ENCODE assay signal across 8 cellular contexts in the genomic region with DNA sequence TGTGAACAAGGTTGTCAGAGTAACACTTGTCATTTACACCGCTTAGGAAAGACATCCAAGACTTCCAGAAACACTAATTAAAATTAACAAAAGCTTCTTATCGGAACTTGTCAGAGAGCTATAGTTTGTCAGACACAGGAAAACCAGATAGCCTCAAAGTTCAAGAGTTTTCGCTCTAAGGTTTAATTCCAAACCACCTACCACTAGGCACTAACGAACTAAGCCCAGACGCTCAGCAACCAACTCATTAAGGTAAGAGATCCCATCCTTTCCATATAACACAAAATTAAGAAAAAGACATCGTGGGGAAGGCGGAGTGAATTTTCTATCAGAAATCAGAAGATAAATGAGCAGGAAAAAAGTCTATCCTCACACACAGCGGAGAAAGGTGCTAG. TPM values are rescaled to one million over a fixed set of nuclear protein-coding genes. Genes with fewer than 3 reads are reported as not detected.
DNase-seq lines count a peak whose midpoint lies in the region; TF ChIP-seq lines count a peak whose summit lies in the region.

No MANE protein-coding gene starts in this region.

- no peaks in the 10 kb centered on the region for H4K20me1 ChIP-seq in PC-9 (ENCODE audit: insufficient read depth)

- H3K4me3 Mint-ChIP-seq in HFFc6: peak overlapping the region; percentile 100

- POLR2A ChIA-PET in PC-9 (lab: Charles Lee; ENCODE audit: unreplicated experiment): no interaction called here

- H3F3A ChIP-seq in PC-9 (ENCODE audit: insufficient read depth, low read depth): no peaks in the 10 kb centered on the region

- H3K36me3 ChIP-seq in PC-9 (ENCODE audit: low read depth): no peaks in the 10 kb centered on the region
- peaks cover 13% of the 10 kb centered on the region for H3K36me3 ChIP-seq in neuron (ENCODE audit: insufficient read depth, low read length)

- H3K4me1 Mint-ChIP-seq in HFFc6 (ENCODE audit: low read depth): peaks cover 31% of the 10 kb centered on the region

- peak overlapping the region; percentile 91 for H3K4me2 ChIP-seq in PC-9

- peak overlapping the region; percentile 8; the same call in 1 of the 2 replicates for H3K27ac ChIP-seq in PC-9

- H3K79me2 ChIP-seq in PC-9 (ENCODE audit: low read depth): peaks cover 81% of the 10 kb centered on the region

- H3K9me2 ChIP-seq in PC-9 (ENCODE audit: insufficient read depth): no peaks in the 10 kb centered on the region

- intact Hi-C loops in PC-9 (cut with micrococcal nuclease; ENCODE audit: unreplicated experiment): loop anchor here (2.0 kb wide), 1 partner anchor 302 kb away; a partner anchor contains a TSS

- DNase-seq in SIG-M5 treated with dmso at 0.1 percent for 504 hours (lab: John Stamatoyannopoulos, UW; ENCODE audit: unreplicated experiment) (peak; percentile 31), SIG-M5 (lab: John Stamatoyannopoulos, UW) (no peak), HFFc6 (no peak), PC-9 (no peak), epithelial cell of esophagus (ENCODE audit: low read depth) (peak; percentile 13), inferior parietal cortex (ENCODE audit: extremely low spot score) (no peak)
- DNase-seq in activated CD8-positive, alpha-beta memory T cell treated with anti-CD3 and anti-CD28 coated beads, Interleukin-2, amount 50 U/mL, for 4 hours: no peak

- H3K9me3 Mint-ChIP-seq in HFFc6: no peaks in the 10 kb centered on the region

- peaks cover 32% of the 10 kb centered on the region for H3K4me1 ChIP-seq in PC-9 (replicated peaks; ENCODE audit: insufficient read depth)
- H3K4me1 ChIP-seq in neuron (ENCODE audit: insufficient read depth, low read length): peaks cover 23% of the 10 kb centered on the region

- peak overlapping the region; percentile 94 for H3K27ac Mint-ChIP-seq in HFFc6

- no TSS peak for BruUV-seq in PC-9 (replicated peaks; lab: Mats Ljungman, UMichigan)

- peaks cover 2% of the 10 kb centered on the region; the same call in 1 of the 2 replicates for H3K27me3 Mint-ChIP-seq in HFFc6 (ENCODE audit: insufficient read depth)

- TF ChIP-seq CTCF in HFFc6 (IDR thresholded peaks at IDR 0.05) (no peak), PC-9 (conservative IDR thresholded peaks at IDR 0.05) (no peak), epithelial cell of esophagus (IDR thresholded peaks at IDR 0.05; ENCODE audit: insufficient read depth, low read depth, low read length, missing control alignments) (no peak)

- no peaks in the 10 kb centered on the region; the same call in 1 of the 2 replicates for H3K36me3 Mint-ChIP-seq in HFFc6 (ENCODE audit: low read depth)

- no peaks in the 10 kb centered on the region for H3K9me3 ChIP-seq in PC-9 (ENCODE audit: insufficient read depth, low read depth)
- peaks cover 3% of the 10 kb centered on the region for H3K9me3 ChIP-seq in neuron (ENCODE audit: low read length)

- H3K27me3 ChIP-seq in PC-9 (ENCODE audit: insufficient read depth, low read depth) (no peaks in the 10 kb centered on the region), neuron (ENCODE audit: insufficient read depth, low read length) (no peaks in the 10 kb centered on the region)

- H3K4me3 ChIP-seq in PC-9: peak overlapping the region; percentile 86
- H3K4me3 ChIP-seq in epithelial cell of esophagus (ENCODE audit: low read length): peak overlapping the region; percentile 95
- peak overlapping the region; percentile 90 for H3K4me3 ChIP-seq in neuron (ENCODE audit: low read length)

- H2AFZ ChIP-seq in PC-9: peak overlapping the region; percentile 98
- peak overlapping the region; percentile 60 for H2AFZ ChIP-seq in neuron (ENCODE audit: low read depth, low read length)

- CTCF ChIA-PET in PC-9 (lab: Charles Lee): interaction anchor here (0.6 kb wide), 1 partner anchor 304 kb away, joined by 4 read pairs; no protein-coding TSS in a partner anchor

RNA-seq across cellular contexts. Expression of a gene that starts 0.4 kb away (rescaled TPM):
- total RNA-seq in HFFc6 (2021; fragmentation: NEBNext Ultra II Directional; extraction: Animal tissue kit (Norgen Biotek cat#: 25700)): 10 to 100 TPM; 11.5 to 18.3 (median 14.5) TPM
- 37.8 and 41.9 TPM in 2 replicates for total RNA-seq in PC-9 (2021)

RNA-seq across cellular contexts. Expression of a gene that starts 0.6 kb away (rescaled TPM):
- total RNA-seq in HFFc6 (2021; fragmentation: NEBNext Ultra II Directional; extraction: Animal tissue kit (Norgen Biotek cat#: 25700)): 10 to 100 TPM; 11.0 to 14.3 (median 12.2) TPM
- 15.1 and 20.5 TPM in 2 replicates for total RNA-seq in PC-9 (2021)

Comparison
In these comparisons a context has a peak if more than half of its experiments do, and no peak if none do; other contexts are left out.
1. DNase-seq: peak in SIG-M5 treated with dmso at 0.1 percent for 504 hours (single experiment) and epithelial cell of esophagus (single experiment); none in SIG-M5 (single experiment), HFFc6 (single experiment), PC-9 (0 of 2), inferior parietal cortex (single experiment) and activated CD8-positive, alpha-beta memory T cell treated with anti-CD3 and anti-CD28 coated beads, Interleukin-2, amount 50 U/mL, for 4 hours (single experiment).
2. Peak in every context shown above with its lines, with median percentiles within 50 percentile points of each other: H3K4me3 ChIP-seq.